15 cellular contexts compared by ENCODE assay signal in the genomic region with DNA sequence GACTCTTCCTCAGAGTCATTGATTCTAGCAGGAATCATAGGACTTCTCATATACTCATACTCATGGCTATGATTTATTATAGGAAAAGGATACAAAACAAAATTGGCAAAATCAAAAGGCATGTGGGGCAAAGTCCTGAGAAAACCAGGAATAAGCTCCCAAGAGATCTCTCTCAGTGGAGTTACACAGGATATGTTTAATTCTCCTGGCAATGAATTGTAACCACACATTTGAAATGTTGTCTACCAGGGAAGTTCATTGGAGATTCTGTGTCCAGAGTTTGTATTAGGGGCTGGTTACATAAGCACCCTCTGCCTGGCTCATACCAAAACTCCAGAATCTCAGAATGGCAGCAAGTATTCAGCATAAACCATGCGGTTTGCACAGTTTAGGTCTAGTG.
A peak's percentile ranks its signal among the peaks of the same experiment; 100 is the strongest.
DNase-seq lines count a peak whose midpoint lies in the region; TF ChIP-seq lines count a peak whose summit lies in the region.
"Had no signal": no experiment of that assay in that cellular context is flagged by ENCODE, and none has a peak within 500 bp of the region (broad histone marks: within the 10 kb centered on the region; RNA-seq: fewer than 3 reads in every experiment).

No MANE protein-coding gene starts in this region.

- H3F3A ChIP-seq in GM23248 (ENCODE audit: insufficient read depth), result peaks cover 10% of the 10 kb centered on the region; the same call in 1 of the 2 replicates

- no peaks in the 10 kb centered on the region for H3K79me2 ChIP-seq in GM23248 (ENCODE audit: insufficient read depth)

- H3K4me3 ChIP-seq in esophagus muscularis mucosa (no peak overlapping the region), rectal smooth muscle tissue (ENCODE audit: low read length) (no peak overlapping the region), stomach smooth muscle (ENCODE audit: low read length in 2 of 2) (no peak overlapping the region), uterus (no peak overlapping the region), GM23248 (no peak overlapping the region)
- H3K4me3 ChIP-seq: GM12878, GM23338 had no signal

- intact Hi-C loops in esophagus muscularis mucosa (cut with DNase I), result no loop called here
- intact Hi-C loops in uterus (cut with DNase I; ENCODE audit: low total_unique reads), result no loop called here

- H3K4me2 ChIP-seq in GM23248 (ENCODE audit: unreplicated experiment), result no peak overlapping the region
- H3K4me2 ChIP-seq: GM23338 had no signal

- DNase-seq in esophagus muscularis mucosa (ENCODE audit: extremely low spot score), result no peak
- DNase-seq in uterus, result no peak
- no peak for DNase-seq in amygdala (lab: John Stamatoyannopoulos, UW)
- DNase-seq in GM23248, result no peak
- DNase-seq in NOMO-1 (lab: John Stamatoyannopoulos, UW; ENCODE audit: unreplicated experiment in 2 of 2), result no peak
- DNase-seq: C1 segment of cervical spinal cord; Calu3; CD4-positive, alpha-beta T cell; DMS 273 treated with DMSO at 0.1 percent for 48 hours; DMS79; H9 had no signal

- H3K27me3 ChIP-seq in esophagus muscularis mucosa (no peaks in the 10 kb centered on the region), rectal smooth muscle tissue (ENCODE audit: control insufficient read depth, insufficient read depth, low read length) (no peaks in the 10 kb centered on the region), stomach smooth muscle (ENCODE audit: control insufficient read depth in 1 of 2, insufficient read depth in 2 of 2, low read length in 2 of 2) (no peaks in the 10 kb centered on the region), uterus (no peaks in the 10 kb centered on the region), GM23248 (replicated peaks; ENCODE audit: insufficient read depth) (no peaks in the 10 kb centered on the region)

- H3K27ac ChIP-seq in esophagus muscularis mucosa (replicated peaks in 1 of 4) (peak overlapping the region; percentile 59 to 76 (median 74)), rectal smooth muscle tissue (ENCODE audit: low read depth, low read length) (peak overlapping the region; percentile 55), stomach smooth muscle (ENCODE audit: low read length) (peak overlapping the region; percentile 12), uterus (peak overlapping the region; percentile 68 to 83), GM23248 (no peak overlapping the region)

- no peak for TF ChIP-seq POLR2A in esophagus muscularis mucosa (IDR thresholded peaks at IDR 0.05; ENCODE audit: low read depth)
- no peak for TF ChIP-seq POLR2A in uterus (IDR thresholded peaks at IDR 0.05)

- H3K9ac ChIP-seq in rectal smooth muscle tissue (ENCODE audit: low read length), result no peak overlapping the region
- no peak overlapping the region for H3K9ac ChIP-seq in stomach smooth muscle (ENCODE audit: low read length in 2 of 2)
- H3K9ac ChIP-seq in GM23248, result no peak overlapping the region

- H3K36me3 ChIP-seq in esophagus muscularis mucosa (no peaks in the 10 kb centered on the region), rectal smooth muscle tissue (ENCODE audit: control insufficient read depth, insufficient read depth, low read length) (no peaks in the 10 kb centered on the region), stomach smooth muscle (ENCODE audit: control insufficient read depth in 2 of 2, insufficient read depth in 2 of 2, low read length in 2 of 2) (no peaks in the 10 kb centered on the region), uterus (no peaks in the 10 kb centered on the region), GM23248 (ENCODE audit: low read depth) (no peaks in the 10 kb centered on the region)

- H3K4me1 ChIP-seq in esophagus muscularis mucosa (peaks cover 23 to 45% (median 27%) of the 10 kb centered on the region in 4 donors), rectal smooth muscle tissue (ENCODE audit: control insufficient read depth, insufficient read depth, low read length) (peaks cover 15% of the 10 kb centered on the region), stomach smooth muscle (ENCODE audit: control insufficient read depth, insufficient read depth, low read length) (no peaks in the 10 kb centered on the region), uterus (peaks cover 0 to 4% of the 10 kb centered on the region in 2 donors), GM23248 (ENCODE audit: insufficient read depth) (peaks cover 11% of the 10 kb centered on the region)

- TF ChIP-seq CTCF in esophagus muscularis mucosa (IDR thresholded peaks at IDR 0.05), result no peak
- TF ChIP-seq CTCF in uterus (IDR thresholded peaks at IDR 0.05), result no peak

- no peak for TF ChIP-seq EP300 in esophagus muscularis mucosa (IDR thresholded peaks at IDR 0.05)

- in situ Hi-C loops in GM23248 (cut with MboI), result no loop called here

- H3K9me2 ChIP-seq in GM23248 (ENCODE audit: insufficient read depth), result no peaks in the 10 kb centered on the region

- H4K20me1 ChIP-seq in GM23248 (ENCODE audit: insufficient read depth), result no peaks in the 10 kb centered on the region

- no peak overlapping the region for H2AFZ ChIP-seq in GM23248
- H2AFZ ChIP-seq: GM23338 had no signal

- 100% methylated on average over 1 of the region's 1 CpG for WGBS in esophagus muscularis mucosa
- 83 to 95% methylated on average over 1 of the region's 1 CpG for WGBS in GM23248 (ENCODE audit: low coverage in 1 of 2, low lambda C conversion rate in 2 of 2, missing lambda C conversion rate in 2 of 2), 2 experiments

- H3K9me3 ChIP-seq in esophagus muscularis mucosa, result no peaks in the 10 kb centered on the region
- H3K9me3 ChIP-seq in stomach smooth muscle (ENCODE audit: control insufficient read depth in 2 of 2, low read length in 2 of 2), result no peaks in the 10 kb centered on the region
- no peaks in the 10 kb centered on the region for H3K9me3 ChIP-seq in uterus
- no peaks in the 10 kb centered on the region for H3K9me3 ChIP-seq in GM23248 (ENCODE audit: low read depth)
